29 cellular contexts compared by ENCODE assay signal in the genomic region with DNA sequence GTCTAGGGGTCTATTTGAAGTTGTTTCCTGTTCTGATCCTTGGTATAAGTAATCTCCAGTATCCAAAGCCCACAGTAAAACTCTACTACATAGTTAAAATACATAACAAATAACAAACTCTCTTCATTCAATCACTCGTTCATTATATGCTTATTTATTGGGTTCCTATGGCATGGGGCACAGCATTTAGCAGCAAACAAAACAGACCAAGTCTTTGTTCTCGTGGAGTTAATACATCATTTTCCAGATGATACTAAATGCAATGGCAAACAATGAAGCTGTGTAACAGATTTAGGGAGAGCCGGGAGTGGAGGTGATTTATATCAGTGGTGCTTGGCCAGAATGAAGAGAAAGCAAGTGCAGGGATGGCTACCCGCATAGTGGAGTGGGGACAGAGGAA. TPM values are rescaled to one million over a fixed set of nuclear protein-coding genes. Genes with fewer than 3 reads are reported as not detected.
DNase-seq lines count a peak whose midpoint lies in the region; ATAC-seq, FAIRE-seq and TF ChIP-seq lines count a peak whose summit lies in the region.
"Had no signal": no experiment of that assay in that cellular context is flagged by ENCODE, and none has a peak within 500 bp of the region (broad histone marks: within the 10 kb centered on the region; RNA-seq: fewer than 3 reads in every experiment).

No MANE protein-coding gene starts in this region.

- H4K91ac ChIP-seq in H1 (replicated peaks; ENCODE audit: insufficient read length, low read length) = no peak overlapping the region

- H3K79me1 ChIP-seq in H1 (ENCODE audit: low read depth, low read length) = no peaks in the 10 kb centered on the region

- no peaks in the 10 kb centered on the region for H3K27me3 ChIP-seq in Loucy (ENCODE audit: insufficient read depth, low read length, poor library complexity, severe bottlenecking)
- no peaks in the 10 kb centered on the region for H3K27me3 ChIP-seq in H1 (replicated peaks in 1 of 4; ENCODE audit: control insufficient read depth in 3 of 4, extremely low read depth in 1 of 4, insufficient read depth in 3 of 4, low read length in 3 of 4)
- H3K27me3 ChIP-seq in brain microvascular endothelial cell (replicated peaks) = no peaks in the 10 kb centered on the region
- H3K27me3 ChIP-seq: BLaER1 treated with 17β-estradiol and CSF1 and Interleukin-3, amounts not matched to agents 10 nM and 100 nM; SJCRH30 had no signal

- CTCF ChIA-PET in H1 (lab: Charles Lee; ENCODE audit: partially characterized antibody) = interaction anchor here (0.9 to 2.1 kb wide), 2 partner anchors 8 to 282 kb away, joined by 3 to 5 read pairs; no protein-coding TSS in a partner anchor

- no peak for TF ChIP-seq POLR2A in H1 (IDR thresholded peaks at IDR 0.05; ENCODE audit: control extremely low read depth in 1 of 2, low read depth in 2 of 2, low read length in 2 of 2)

- H3K9ac ChIP-seq in Loucy (ENCODE audit: low read depth, low read length, poor library complexity, severe bottlenecking) = no peak overlapping the region
- H3K9ac ChIP-seq in H1 (replicated peaks in 1 of 4; ENCODE audit: extremely low read depth in 1 of 4, low read depth in 3 of 4, low read length in 3 of 4) = no peak overlapping the region
- H3K9ac ChIP-seq: BLaER1 treated with 17β-estradiol and CSF1 and Interleukin-3, amounts not matched to agents 10 nM and 100 nM; KMS-11 had no signal

- no peak overlapping the region for H2BK12ac ChIP-seq in H1 (ENCODE audit: low read depth, low read length)

- no peak overlapping the region for H2BK120ac ChIP-seq in H1 (replicated peaks; ENCODE audit: low read depth, low read length)

- H3K79me2 ChIP-seq in Loucy (ENCODE audit: insufficient read depth, low read length) = no peaks in the 10 kb centered on the region
- H3K79me2 ChIP-seq in H1 (ENCODE audit: control insufficient read depth in 1 of 2, insufficient read depth in 2 of 2, low read length in 2 of 2) = no peaks in the 10 kb centered on the region

- DNase-seq in NCI-H748 (lab: John Stamatoyannopoulos, UW; ENCODE audit: unreplicated experiment) (peak; percentile 20), NCI-H748 treated with DMSO at 0.1 percent for 48 hours (lab: John Stamatoyannopoulos, UW) (no peak), H1 (ENCODE audit: low read depth in 1 of 2, low spot score in 2 of 2) (no peak), brain microvascular endothelial cell (no peak), DMS79 treated with DMSO at 0.1 percent for 48 hours (lab: John Stamatoyannopoulos, UW) (no peak)
- DNase-seq: AML-193; Caco-2; CD4-positive, alpha-beta memory T cell; GOT3; MV-4-11; NCI-H1105; NCI-H1694; NCI-H2171; NCI-H345; NCI-H82; NK-92 treated with Interleukin-12 subunit alpha and Interleukin-12 subunit beta, amount 100 ng/mL, for 24 hours; PC-9; SJCRH30; T-helper 2 cell had no signal

- H4K8ac ChIP-seq in H1 (ENCODE audit: extremely low read depth, insufficient read depth, low read length) = no peak overlapping the region

- TF ChIP-seq CTCF in Loucy (conservative IDR thresholded peaks at IDR 0.05; ENCODE audit: low read length) (no peak), H1 (IDR thresholded peaks at IDR 0.05; ENCODE audit: control extremely low read depth in 1 of 3, insufficient read depth in 1 of 3, low read depth in 1 of 3, low read length in 3 of 3) (no peak), brain microvascular endothelial cell (IDR thresholded peaks at IDR 0.05; ENCODE audit: low read depth, low read length, missing control alignments) (no peak)

- no peak overlapping the region for H4K5ac ChIP-seq in H1 (ENCODE audit: insufficient read length, low read depth, low read length)

- no peak overlapping the region for H2AK5ac ChIP-seq in H1 (ENCODE audit: low read depth, low read length)

- WGBS in H1 (ENCODE audit: extremely low coverage in 1 of 2, insufficient coverage in 1 of 2, insufficient read length in 1 of 2, insufficient replicate concordance in 2 of 2, low coverage in 1 of 2, low lambda C conversion rate in 2 of 2, missing lambda C conversion rate in 1 of 2), 2 experiments = 91 to 100% methylated on average over 1 to 4 of the region's 4 CpGs

- H3K4me3 ChIP-seq in Loucy (ENCODE audit: low read length, poor library complexity, severe bottlenecking) (no peak overlapping the region), H1 (ENCODE audit: extremely low read depth in 1 of 4, insufficient read depth in 2 of 4, low read depth in 3 of 4, low read length in 4 of 4) (no peak overlapping the region), brain microvascular endothelial cell (ENCODE audit: low read depth, low read length) (no peak overlapping the region)
- H3K4me3 ChIP-seq: BLaER1 treated with 17β-estradiol and CSF1 and Interleukin-3, amounts not matched to agents 10 nM and 100 nM; PC-9; SJCRH30 had no signal

- no peak overlapping the region for H2BK5ac ChIP-seq in H1 (ENCODE audit: low read depth, low read length)

- no peak overlapping the region for H2BK20ac ChIP-seq in H1 (ENCODE audit: low read length)

- no peak overlapping the region for H3K4ac ChIP-seq in H1 (replicated peaks; ENCODE audit: insufficient read length, low read depth, low read length)

- peaks cover 15% of the 10 kb centered on the region for H3K4me1 ChIP-seq in Loucy (ENCODE audit: insufficient read depth, low read length, poor library complexity, severe bottlenecking)
- H3K4me1 ChIP-seq in H1 (replicated peaks in 1 of 4; ENCODE audit: control insufficient read depth in 3 of 4, insufficient read depth in 4 of 4, low read length in 3 of 4) = no peaks in the 10 kb centered on the region
- H3K4me1 ChIP-seq: Caco-2 had no signal

- FAIRE-seq in H1 (lab: Jason Lieb, UNC) = no peak
- FAIRE-seq: A204.1 had no signal

- no peaks in the 10 kb centered on the region for H3K9me2 ChIP-seq in Loucy (replicated peaks; ENCODE audit: low read depth, low read length)

- no peaks in the 10 kb centered on the region for H3F3A ChIP-seq in Loucy (ENCODE audit: low read depth)

- no peaks in the 10 kb centered on the region for H4K20me1 ChIP-seq in Loucy (ENCODE audit: insufficient read depth, low read length, poor library complexity, severe bottlenecking)
- H4K20me1 ChIP-seq in H1 (replicated peaks in 1 of 2; ENCODE audit: control insufficient read depth in 1 of 2, insufficient read depth in 2 of 2, low read length in 2 of 2) = no peaks in the 10 kb centered on the region
- H4K20me1 ChIP-seq: BLaER1 treated with 17β-estradiol and CSF1 and Interleukin-3, amounts not matched to agents 10 nM and 100 nM had no signal

- no peak overlapping the region for H2BK15ac ChIP-seq in H1 (ENCODE audit: low read length)

- H3K56ac ChIP-seq in H1 (replicated peaks; ENCODE audit: insufficient read length, low read depth, low read length) = no peak overlapping the region

- no peak for TF ChIP-seq RAD21 in H1 (IDR thresholded peaks at IDR 0.05 in 1 of 2, conservative IDR thresholded peaks at IDR 0.05 in 1 of 2; ENCODE audit: low read depth in 2 of 2, low read length in 2 of 2)

- in situ Hi-C loops in brain microvascular endothelial cell (cut with HindIII; ENCODE audit: low pct_ligation_motif_present, low sequenced_read_pairs) = no loop called here

- H3K27ac ChIP-seq in H1 (ENCODE audit: low read depth, low read length) (no peak overlapping the region), brain microvascular endothelial cell (no peak overlapping the region)
- H3K27ac ChIP-seq: BLaER1 treated with 17β-estradiol and CSF1 and Interleukin-3, amounts not matched to agents 10 nM and 100 nM; KMS-11; PC-9; SJCRH30 had no signal

- H3K36me3 ChIP-seq in Loucy (ENCODE audit: insufficient read depth, low read length) (no peaks in the 10 kb centered on the region), H1 (ENCODE audit: control insufficient read depth in 2 of 4, insufficient read depth in 4 of 4, low read length in 3 of 4) (no peaks in the 10 kb centered on the region), brain microvascular endothelial cell (replicated peaks) (no peaks in the 10 kb centered on the region)
- H3K36me3 ChIP-seq: BLaER1 treated with 17β-estradiol and CSF1 and Interleukin-3, amounts not matched to agents 10 nM and 100 nM; SJCRH30 had no signal

- no peak for TF ChIP-seq EP300 in H1 (IDR thresholded peaks at IDR 0.05; ENCODE audit: borderline replicate concordance in 1 of 2, low read depth in 2 of 2, low read length in 2 of 2)

- H3K14ac ChIP-seq in H1 (ENCODE audit: insufficient read length) = no peak overlapping the region

- H3K18ac ChIP-seq in H1 (ENCODE audit: extremely low read depth, low read length) = no peak overlapping the region

- no peak for ATAC-seq in GM18498 (IDR thresholded peaks at IDR 0.05; ENCODE audit: unreplicated experiment)
- ATAC-seq: HCT116, Right ventricle myocardium inferior had no signal

- no peaks in the 10 kb centered on the region; the same call in 1 of the 2 replicates for H3K23me2 ChIP-seq in H1 (ENCODE audit: low read depth, low read length)

- H2AFZ ChIP-seq in Loucy (ENCODE audit: low read length) (0 out of 2 replicates have a peak overlapping the region, but pooled peaks have one; percentile 36), H1 (ENCODE audit: low read length) (0 out of 2 replicates have a peak overlapping the region, but pooled peaks have one; percentile 46)
- H2AFZ ChIP-seq: PC-9 had no signal

- H3K9me3 ChIP-seq in Loucy (ENCODE audit: insufficient read depth, low read depth, low read length) = no peaks in the 10 kb centered on the region
- no peaks in the 10 kb centered on the region for H3K9me3 ChIP-seq in H1 (ENCODE audit: insufficient read depth in 2 of 2, low read depth in 1 of 2, low read length in 1 of 2)
- H3K9me3 ChIP-seq: Caco-2, SJCRH30 had no signal

- POLR2A ChIA-PET in H1 (lab: Charles Lee; ENCODE audit: partially characterized antibody) = no interaction called here

- no peak overlapping the region for H3K23ac ChIP-seq in H1 (ENCODE audit: insufficient read length)

- H3K4me2 ChIP-seq in Loucy (ENCODE audit: low read depth, low read length, poor library complexity, severe bottlenecking) (no peak overlapping the region), H1 (ENCODE audit: insufficient read depth in 1 of 2, low read depth in 2 of 2, low read length in 2 of 2) (no peak overlapping the region)
- H3K4me2 ChIP-seq: BLaER1 treated with 17β-estradiol and CSF1 and Interleukin-3, amounts not matched to agents 10 nM and 100 nM; KMS-11; PC-9 had no signal

RNA-seq across cellular contexts. Expression of gene SPARCL1, which starts 36.6 kb away (rescaled TPM):
- 0.48 and 0.78 TPM in 2 replicates for total RNA-seq in H1 (2021; fragmentation: NEBNext Ultra II Directional; extraction: Animal tissue kit (Norgen Biotek cat#: 25700))
- polyA plus RNA-seq in H1 (2011; rRNA removed) = 0.36 and 0.51 TPM in 2 replicates
- polyA plus RNA-seq in H1 (2011; cell fraction: cytosol; rRNA removed) = 0.53 TPM
- polyA plus RNA-seq in H1 (2011; cell fraction: nucleus; rRNA removed) = 0.33 TPM
- 0.42 to 0.70 TPM (median 0.55 TPM) in 4 replicates for polyA plus RNA-seq in H1 (2012, experiment 1 of 2)
- polyA plus RNA-seq in H1 (2012, experiment 2 of 2) = 0.17 TPM
- 0.43 TPM for polyA plus RNA-seq in H1 (2013, experiment 1 of 2)
- 0.31 TPM for polyA plus RNA-seq in H1 (2013, experiment 2 of 2)
- 0.38 and 0.41 TPM in 2 replicates for polyA minus RNA-seq in H1 (2011; rRNA and poly(A)+ RNA removed)
- not detected for polyA minus RNA-seq in H1 (2011; cell fraction: cytosol; rRNA and poly(A)+ RNA removed)
- polyA minus RNA-seq in H1 (2011; cell fraction: nucleus; rRNA and poly(A)+ RNA removed) = 0.80 TPM
- total RNA-seq: CD4-positive, alpha-beta memory T cell; G401; PC-9; SJCRH30 had no signal
- polyA plus RNA-seq: CD4-positive, alpha-beta memory T cell; IgD-negative memory B cell had no signal

RNA-seq across cellular contexts. Expression of gene DSPP, which starts 42.6 kb away (rescaled TPM):
- not detected in 2 replicates for total RNA-seq in H1 (2021; fragmentation: NEBNext Ultra II Directional; extraction: Animal tissue kit (Norgen Biotek cat#: 25700))
- polyA plus RNA-seq in H1 (2011; rRNA removed) = not detected in 2 replicates
- not detected for polyA plus RNA-seq in H1 (2011; cell fraction: cytosol; rRNA removed)
- polyA plus RNA-seq in H1 (2011; cell fraction: nucleus; rRNA removed) = not detected
- polyA plus RNA-seq in H1 (2012, experiment 1 of 2) = not detected in 4 replicates
- not detected for polyA plus RNA-seq in H1 (2012, experiment 2 of 2)
- not detected for polyA plus RNA-seq in H1 (2013, experiment 1 of 2)
- polyA plus RNA-seq in H1 (2013, experiment 2 of 2) = not detected
- not detected in 2 replicates for polyA minus RNA-seq in H1 (2011; rRNA and poly(A)+ RNA removed)
- polyA minus RNA-seq in H1 (2011; cell fraction: cytosol; rRNA and poly(A)+ RNA removed) = not detected
- polyA minus RNA-seq in H1 (2011; cell fraction: nucleus; rRNA and poly(A)+ RNA removed) = not detected
- total RNA-seq: Caco-2; CD4-positive, alpha-beta memory T cell; G401; PC-9; Right ventricle myocardium inferior; RPMI7951 had no signal
- polyA plus RNA-seq: CD4-positive, alpha-beta memory T cell; IgD-negative memory B cell had no signal
